Comparison of ENCODE assay signal across 36 cellular contexts in the genomic region with DNA sequence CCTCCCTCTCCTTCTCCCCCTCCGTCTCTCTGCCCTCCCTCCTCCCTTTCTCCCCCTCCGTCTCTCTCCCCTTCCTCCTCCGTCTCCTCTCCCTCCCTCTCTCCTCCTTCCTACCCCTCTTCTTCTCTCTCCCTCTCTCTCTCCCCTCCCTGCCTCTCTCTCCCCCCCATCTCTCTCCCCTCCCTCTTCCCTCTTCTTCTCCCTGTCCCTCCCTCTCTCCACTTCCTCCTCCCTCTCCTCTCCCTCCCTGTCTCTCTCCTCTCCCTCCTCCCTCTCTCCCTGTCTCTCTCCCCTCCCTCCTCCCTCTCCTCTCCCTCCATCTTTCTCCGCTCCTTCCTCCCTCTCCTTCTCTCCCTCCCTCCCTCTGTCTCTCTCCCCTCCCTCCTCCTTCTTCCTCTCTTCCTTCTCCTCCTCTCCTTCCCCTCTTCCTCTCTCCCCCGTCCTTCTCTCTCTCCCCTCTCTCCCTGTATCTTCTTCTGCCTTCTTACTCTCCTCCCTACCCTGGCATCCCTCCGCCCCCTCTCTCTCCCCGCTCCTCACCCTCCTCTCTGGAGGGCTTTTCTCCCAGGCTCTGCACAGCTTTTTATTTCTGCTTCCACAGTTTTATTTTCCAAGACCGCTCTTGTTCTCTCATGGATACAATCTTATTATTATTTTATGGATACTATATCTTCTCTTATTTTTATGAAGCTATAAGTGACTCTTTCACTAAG. TPM values are rescaled to one million over a fixed set of nuclear protein-coding genes. Genes with fewer than 3 reads are reported as not detected.
DNase-seq lines count a peak whose midpoint lies in the region; ATAC-seq and TF ChIP-seq lines count a peak whose summit lies in the region.
"Had no signal": no experiment of that assay in that cellular context is flagged by ENCODE, and none has a peak within 500 bp of the region (broad histone marks: within the 10 kb centered on the region; RNA-seq: fewer than 3 reads in every experiment).

No MANE protein-coding gene starts in this region.

- no peaks in the 10 kb centered on the region for H3K9me3 Mint-ChIP-seq in natural killer cell
- H3K9me3 Mint-ChIP-seq in natural killer cell treated with Interleukin-12 subunit alpha and Interleukin-12 subunit beta and Interleukin-15 and Interleukin-18, amount 100 ng/mL, for 72 hours: no peaks in the 10 kb centered on the region
- H3K9me3 Mint-ChIP-seq in activated CD8-positive, alpha-beta T cell treated with anti-CD3 and anti-CD28 coated beads, Interleukin-2, amount 10 ng/mL, durations not matched to agents 7 days and 5 days (ENCODE audit: insufficient read depth): no peaks in the 10 kb centered on the region
- H3K9me3 Mint-ChIP-seq: CD8-positive, alpha-beta memory T cell; naive thymus-derived CD8-positive, alpha-beta T cell had no signal

- H3K4ac ChIP-seq in mesendoderm (ENCODE audit: low read depth, low read length): no peak overlapping the region

- H3K9ac ChIP-seq in mesendoderm (ENCODE audit: low read length): no peak overlapping the region

- H3K27ac ChIP-seq in mesendoderm (ENCODE audit: low read depth, low read length) (no peak overlapping the region), aorta (ENCODE audit: low read depth in 1 of 2, low read length in 2 of 2) (no peak overlapping the region)
- H3K27ac ChIP-seq: colonic mucosa, epithelial cell of prostate, suprapubic skin, VCaP had no signal

- no peak overlapping the region for H3K18ac ChIP-seq in mesendoderm (ENCODE audit: low read length)

- no peak overlapping the region for H4K5ac ChIP-seq in mesendoderm (ENCODE audit: low read length)

- peaks cover under 1 to 13% of the 10 kb centered on the region in 2 donors for H3K27me3 Mint-ChIP-seq in natural killer cell (ENCODE audit: low read depth in 2 of 2)
- H3K27me3 Mint-ChIP-seq in natural killer cell treated with Interleukin-12 subunit alpha and Interleukin-12 subunit beta and Interleukin-15 and Interleukin-18, amount 100 ng/mL, for 72 hours: peaks cover 6 to 14% of the 10 kb centered on the region in 2 donors
- peaks cover 27% of the 10 kb centered on the region for H3K27me3 Mint-ChIP-seq in activated CD8-positive, alpha-beta T cell treated with anti-CD3 and anti-CD28 coated beads, Interleukin-2, amount 10 ng/mL, durations not matched to agents 7 days and 5 days (ENCODE audit: low read depth)

- no peak overlapping the region for H2BK5ac ChIP-seq in mesendoderm (ENCODE audit: low read length)

- H3K79me1 ChIP-seq in mesendoderm (ENCODE audit: low read length): no peaks in the 10 kb centered on the region

- ATAC-seq in natural killer cell (no peak), aorta (ENCODE audit: low FRiP score) (peak; percentile 9)
- no peak for ATAC-seq in natural killer cell treated with Interleukin-12 subunit alpha and Interleukin-12 subunit beta and Interleukin-15 and Interleukin-18, amount 100 ng/mL, for 72 hours
- no peak for ATAC-seq in activated CD8-positive, alpha-beta T cell treated with anti-CD3 and anti-CD28 coated beads, Interleukin-2, amount 10 ng/mL, durations not matched to agents 7 days and 5 days
- ATAC-seq: HepG2; naive thymus-derived CD8-positive, alpha-beta T cell had no signal

- no peak overlapping the region for H4K8ac ChIP-seq in mesendoderm (ENCODE audit: low read depth, low read length)

- CTCF ChIA-PET in activated CD8-positive, alpha-beta T cell treated with anti-CD3 and anti-CD28 coated beads, Interleukin-2, amount 10 ng/mL, durations not matched to agents 7 days and 5 days (lab: Charles Lee): interaction anchor here (1.0 kb wide), 1 partner anchor 9 kb away, joined by 4 read pairs; no protein-coding TSS in a partner anchor

- H3K36me3 Mint-ChIP-seq in natural killer cell: no peaks in the 10 kb centered on the region
- H3K36me3 Mint-ChIP-seq in natural killer cell treated with Interleukin-12 subunit alpha and Interleukin-12 subunit beta and Interleukin-15 and Interleukin-18, amount 100 ng/mL, for 72 hours: no peaks in the 10 kb centered on the region
- peaks cover 2% of the 10 kb centered on the region for H3K36me3 Mint-ChIP-seq in activated CD8-positive, alpha-beta T cell treated with anti-CD3 and anti-CD28 coated beads, Interleukin-2, amount 10 ng/mL, durations not matched to agents 7 days and 5 days (ENCODE audit: low read depth)
- H3K36me3 Mint-ChIP-seq: CD8-positive, alpha-beta memory T cell; naive thymus-derived CD8-positive, alpha-beta T cell had no signal

- H3K4me3 ChIP-seq in mesendoderm (ENCODE audit: low read length): no peak overlapping the region
- H3K4me3 ChIP-seq in aorta (ENCODE audit: low read length in 2 of 2): no peak overlapping the region
- H3K4me3 ChIP-seq: colonic mucosa, Peyer's patch, suprapubic skin had no signal

- WGBS in mesendoderm (ENCODE audit: extremely low coverage, insufficient coverage, low lambda C conversion rate): no CpG with 5 or more reads among the region's 8 CpGs
- 45 to 46% methylated on average over 8 of the region's 8 CpGs for WGBS in aorta, 2 donors

- no peak overlapping the region for H3K23ac ChIP-seq in mesendoderm (ENCODE audit: low read length)

- H3K27ac Mint-ChIP-seq in natural killer cell: no peak overlapping the region
- H3K27ac Mint-ChIP-seq in natural killer cell treated with Interleukin-12 subunit alpha and Interleukin-12 subunit beta and Interleukin-15 and Interleukin-18, amount 100 ng/mL, for 72 hours: peak overlapping the region in 1 of 2 donors; percentile 87
- H3K27ac Mint-ChIP-seq in activated CD8-positive, alpha-beta T cell treated with anti-CD3 and anti-CD28 coated beads, Interleukin-2, amount 10 ng/mL, durations not matched to agents 7 days and 5 days: no peak overlapping the region
- H3K27ac Mint-ChIP-seq: activated naive CD4-positive, alpha-beta T cell treated with anti-CD3 and anti-CD28 coated beads, Interleukin-2, amount 50 U/mL, for 72 hours; T-helper 2 cell treated with Interferon-gamma antibody and Interleukin-4, amounts not matched to agents 5 μg/mL and 100 μg/mL, for 36 hours had no signal

- H3K36me3 ChIP-seq in mesendoderm (ENCODE audit: control insufficient read depth, insufficient read depth, low read length) (no peaks in the 10 kb centered on the region), aorta (ENCODE audit: control insufficient read depth in 1 of 2, insufficient read depth in 2 of 2, low read length in 1 of 2) (no peaks in the 10 kb centered on the region)
- H3K36me3 ChIP-seq: breast epithelium, colonic mucosa, Peyer's patch, suprapubic skin had no signal

- POLR2A ChIA-PET in activated CD8-positive, alpha-beta T cell treated with anti-CD3 and anti-CD28 coated beads, Interleukin-2, amount 10 ng/mL, durations not matched to agents 7 days and 5 days (lab: Charles Lee): no interaction called here

- H3K79me2 ChIP-seq in mesendoderm (ENCODE audit: control insufficient read depth, insufficient read depth, low read length): no peaks in the 10 kb centered on the region

- no peak overlapping the region for H3K56ac ChIP-seq in mesendoderm (ENCODE audit: low read length)

- intact Hi-C loops in natural killer cell (cut with micrococcal nuclease) (no loop called here), aorta (cut with DNase I) (no loop called here)

- H3K27me3 ChIP-seq in mesendoderm (ENCODE audit: insufficient read depth, low read length, poor library complexity): no peaks in the 10 kb centered on the region
- H3K27me3 ChIP-seq in aorta (ENCODE audit: control insufficient read depth in 1 of 2, insufficient read depth in 2 of 2, low read length in 1 of 2): no peaks in the 10 kb centered on the region
- H3K27me3 ChIP-seq: breast epithelium, colonic mucosa, Peyer's patch had no signal

- H2BK15ac ChIP-seq in mesendoderm (replicated peaks; ENCODE audit: low read depth): no peak overlapping the region

- no peak overlapping the region for H3K4me2 ChIP-seq in mesendoderm (ENCODE audit: low read length)

- H2BK120ac ChIP-seq in mesendoderm (ENCODE audit: low read depth, low read length): no peak overlapping the region

- DNase-seq in natural killer cell (no peak), foreskin melanocyte (peak; percentile 29), mesendoderm (peak; percentile 27), aorta (no peak), NCI-H187 (lab: John Stamatoyannopoulos, UW) (no peak)
- no peak for DNase-seq in natural killer cell treated with Interleukin-12 subunit alpha and Interleukin-12 subunit beta and Interleukin-15 and Interleukin-18, amount 100 ng/mL, for 72 hours (ENCODE audit: low spot score)
- DNase-seq in stimulated activated naive CD4-positive, alpha-beta T cell (lab: John Stamatoyannopoulos, UW): no peak
- no peak for DNase-seq in activated CD8-positive, alpha-beta T cell treated with anti-CD3 and anti-CD28 coated beads, Interleukin-2, amount 10 ng/mL, durations not matched to agents 7 days and 5 days
- DNase-seq: activated CD4-positive, alpha-beta T cell treated with anti-CD3 and anti-CD28 coated beads for 4 hours; activated effector memory CD4-positive, alpha-beta T cell treated with Interleukin-2 at 50 U/mL for 16 hours; activated T-cell treated with anti-CD3 and anti-CD28 coated beads, Interleukin-2, amount 50 U/mL, for 1 hour; AML-193; CD8-positive, alpha-beta memory T cell; colonic mucosa; DMS 273 treated with DMSO at 0.1 percent for 48 hours; effector CD4-positive, alpha-beta T cell; HCEC 1CT; islet precursor cell; Karpas-422; naive thymus-derived CD8-positive, alpha-beta T cell; NCI-H2029 treated with DMSO at 0.1 percent for 48 hours; NCI-H748 treated with DMSO at 0.1 percent for 48 hours; Peyer's patch; SIG-M5; small intestine; stimulated activated naive B cell treated with anti-CD40 and anti-IgM and Interleukin-4, amounts not matched to agents 10 μg/mL and 1 μg/mL and 100 μg/mL, for 72 hours had no signal

- no peak overlapping the region for H2AK5ac ChIP-seq in mesendoderm (ENCODE audit: low read length)

- H3K4me3 Mint-ChIP-seq in natural killer cell: peak overlapping the region; percentile 60
- H3K4me3 Mint-ChIP-seq in natural killer cell treated with Interleukin-12 subunit alpha and Interleukin-12 subunit beta and Interleukin-15 and Interleukin-18, amount 100 ng/mL, for 72 hours: no peak overlapping the region
- no peak overlapping the region for H3K4me3 Mint-ChIP-seq in activated CD8-positive, alpha-beta T cell treated with anti-CD3 and anti-CD28 coated beads, Interleukin-2, amount 10 ng/mL, durations not matched to agents 7 days and 5 days
- H3K4me3 Mint-ChIP-seq: T-helper 2 cell treated with Interferon-gamma antibody and Interleukin-4, amounts not matched to agents 5 μg/mL and 100 μg/mL, for 36 hours had no signal

- peaks cover 0 to 8% of the 10 kb centered on the region in 2 donors for H3K4me1 Mint-ChIP-seq in natural killer cell
- peaks cover 4 to 17% of the 10 kb centered on the region in 2 donors for H3K4me1 Mint-ChIP-seq in natural killer cell treated with Interleukin-12 subunit alpha and Interleukin-12 subunit beta and Interleukin-15 and Interleukin-18, amount 100 ng/mL, for 72 hours (ENCODE audit: low read depth in 2 of 2)
- peaks cover 7% of the 10 kb centered on the region for H3K4me1 Mint-ChIP-seq in activated CD8-positive, alpha-beta T cell treated with anti-CD3 and anti-CD28 coated beads, Interleukin-2, amount 10 ng/mL, durations not matched to agents 7 days and 5 days (ENCODE audit: low read depth)

- H3K4me1 ChIP-seq in mesendoderm (ENCODE audit: control insufficient read depth, low read depth, low read length) (no peaks in the 10 kb centered on the region), aorta (ENCODE audit: control insufficient read depth in 1 of 2, insufficient read depth in 2 of 2, low read length in 2 of 2) (no peaks in the 10 kb centered on the region)
- H3K4me1 ChIP-seq: breast epithelium, colonic mucosa had no signal

- no peaks in the 10 kb centered on the region for H3K9me3 ChIP-seq in aorta (ENCODE audit: control insufficient read depth, low read length)
- H3K9me3 ChIP-seq: breast epithelium, colonic mucosa, Peyer's patch, suprapubic skin had no signal

- TF ChIP-seq CTCF in natural killer cell (IDR thresholded peaks at IDR 0.05): no peak

RNA-seq across cellular contexts. Expression of a gene that starts 32.4 kb away (rescaled TPM):
- total RNA-seq in natural killer cell (100 to 1,000 TPM; 140 to 156 (median 143) TPM), aorta (10 to 100 TPM; 30.7 to 45.3 TPM)
- total RNA-seq in natural killer cell treated with Interleukin-12 subunit alpha and Interleukin-12 subunit beta and Interleukin-15 and Interleukin-18, amount 100 ng/mL, for 72 hours: 10 to 100 TPM; 87.3 to 99.4 TPM
- 12.6 TPM for polyA plus RNA-seq in mesendoderm (2013, experiment 1 of 2)
- polyA plus RNA-seq in mesendoderm (2013, experiment 2 of 2): 13.0 TPM
- polyA plus RNA-seq in aorta: 10 to 100 TPM; 12.5 to 99.9 TPM
- 10 to 100 TPM; 47.3 to 55.0 TPM for total RNA-seq in activated CD8-positive, alpha-beta T cell treated with anti-CD3 and anti-CD28 coated beads, Interleukin-2, amount 10 ng/mL, durations not matched to agents 7 days and 5 days

RNA-seq across cellular contexts. Expression of a gene that starts 54.0 kb away (rescaled TPM):
- total RNA-seq in natural killer cell (under 1 TPM; 0.14 to 0.36 (median 0.20) TPM), aorta (under 1 TPM; 0.26 to 0.54 TPM)
- total RNA-seq in natural killer cell treated with Interleukin-12 subunit alpha and Interleukin-12 subunit beta and Interleukin-15 and Interleukin-18, amount 100 ng/mL, for 72 hours: under 1 TPM in 1 of 2 donors, not detected in 1; 0.10 TPM
- polyA plus RNA-seq in mesendoderm (2013, experiment 1 of 2): not detected
- polyA plus RNA-seq in mesendoderm (2013, experiment 2 of 2): 0.01 TPM
- under 1 TPM in 1 of 2 donors, not detected in 1; 0.25 TPM for polyA plus RNA-seq in aorta
- total RNA-seq in activated CD8-positive, alpha-beta T cell treated with anti-CD3 and anti-CD28 coated beads, Interleukin-2, amount 10 ng/mL, durations not matched to agents 7 days and 5 days: under 1 TPM in 1 of 2 experiments, not detected in 1; 0.08 TPM
- total RNA-seq: activated CD8-positive, alpha-beta memory T cell treated with anti-CD3 and anti-CD28 coated beads for 36 hours; activated naive CD4-positive, alpha-beta T cell treated with anti-CD3 and anti-CD28 coated beads, Interleukin-2, amount 50 U/mL, for 72 hours; CD8-positive, alpha-beta memory T cell; glomerular endothelial cell; HepG2; naive thymus-derived CD8-positive, alpha-beta T cell; Peyer's patch; renal cortical epithelial cell had no signal
- polyA plus RNA-seq: CD8-positive, alpha-beta memory T cell; HepG2; naive thymus-derived CD8-positive, alpha-beta T cell had no signal

Comparison
In these comparisons a context has a peak if more than half of its experiments do, and no peak if none do; other contexts are left out.
1. DNase-seq: peak in foreskin melanocyte (single experiment) and mesendoderm (single experiment); none in natural killer cell (single experiment), natural killer cell treated with Interleukin-12 subunit alpha and Interleukin-12 subunit beta and Interleukin-15 and Interleukin-18, amount 100 ng/mL, for 72 hours (single experiment), aorta (0 of 2), stimulated activated naive CD4-positive, alpha-beta T cell (0 of 6), NCI-H187 (0 of 2) and activated CD8-positive, alpha-beta T cell treated with anti-CD3 and anti-CD28 coated beads, Interleukin-2, amount 10 ng/mL, durations not matched to agents 7 days and 5 days (single experiment).